ENCODE assay signal across 13 cellular contexts in genomic region chr10:43815486-43815885, GRCh38.
A peak's percentile ranks its signal among the peaks of the same experiment; 100 is the strongest.
DNase-seq lines count a peak whose midpoint lies in the region; ATAC-seq and TF ChIP-seq lines count a peak whose summit lies in the region.
"Had no signal": no experiment of that assay in that cellular context is flagged by ENCODE, and none has a peak within 500 bp of the region (broad histone marks: within the 10 kb centered on the region; RNA-seq: fewer than 3 reads in every experiment).

No MANE protein-coding gene starts in this region.

- no peaks in the 10 kb centered on the region for H3K9me2 ChIP-seq in Loucy (replicated peaks; ENCODE audit: low read depth, low read length)

- H3K9me3 ChIP-seq in Loucy (ENCODE audit: insufficient read depth, low read depth, low read length), result no peaks in the 10 kb centered on the region
- H3K9me3 ChIP-seq in ovary, result no peaks in the 10 kb centered on the region

- H3K4me1 ChIP-seq in Loucy (ENCODE audit: insufficient read depth, low read length, poor library complexity, severe bottlenecking), result peaks cover 74% of the 10 kb centered on the region
- peaks cover 1% of the 10 kb centered on the region for H3K4me1 ChIP-seq in ovary (ENCODE audit: insufficient read depth)

- H3K27me3 ChIP-seq in Loucy (ENCODE audit: insufficient read depth, low read length, poor library complexity, severe bottlenecking), result no peaks in the 10 kb centered on the region
- no peaks in the 10 kb centered on the region for H3K27me3 ChIP-seq in ovary
- H3K27me3 ChIP-seq: cardiac muscle cell had no signal

- no peaks in the 10 kb centered on the region for H4K20me1 ChIP-seq in Loucy (ENCODE audit: insufficient read depth, low read length, poor library complexity, severe bottlenecking)

- H3K9me3 Mint-ChIP-seq in activated T-cell treated with anti-CD3 and anti-CD28 coated beads, Interleukin-2, amount 50 U/mL, for 72 hours, result no peaks in the 10 kb centered on the region
- H3K9me3 Mint-ChIP-seq in chondrocyte (ENCODE audit: low read depth), result no peaks in the 10 kb centered on the region
- H3K9me3 Mint-ChIP-seq in stimulated activated naive CD8-positive, alpha-beta T cell treated with anti-CD3 and anti-CD28 coated beads, Interleukin-15, Interleukin-2, amounts not matched to agents 100 ng/mL and 50 ng/mL, for 24 hours, result no peaks in the 10 kb centered on the region

- peak overlapping the region; percentile 66 to 77 for H3K4me3 Mint-ChIP-seq in activated T-cell treated with anti-CD3 and anti-CD28 coated beads, Interleukin-2, amount 50 U/mL, for 72 hours
- no peak overlapping the region for H3K4me3 Mint-ChIP-seq in chondrocyte (ENCODE audit: unreplicated experiment)
- H3K4me3 Mint-ChIP-seq in stimulated activated naive CD8-positive, alpha-beta T cell treated with anti-CD3 and anti-CD28 coated beads, Interleukin-15, Interleukin-2, amounts not matched to agents 100 ng/mL and 50 ng/mL, for 24 hours, result peak overlapping the region; percentile 68

- peak in 1 of 2 donors; percentile 24 for ATAC-seq in activated T-cell treated with anti-CD3 and anti-CD28 coated beads, Interleukin-2, amount 50 U/mL, for 72 hours (replicated peaks in 1 of 2)

- TF ChIP-seq CTCF in Loucy (conservative IDR thresholded peaks at IDR 0.05; ENCODE audit: low read length), result no peak
- no peak for TF ChIP-seq CTCF in chondrocyte (IDR thresholded peaks at IDR 0.05)
- TF ChIP-seq CTCF in ovary (IDR thresholded peaks at IDR 0.05), result no peak

- peaks cover 55% of the 10 kb centered on the region for H3K4me1 Mint-ChIP-seq in activated T-cell treated with anti-CD3 and anti-CD28 coated beads, Interleukin-2, amount 50 U/mL, for 72 hours (ENCODE audit: low read depth)
- peaks cover 49% of the 10 kb centered on the region for H3K4me1 Mint-ChIP-seq in chondrocyte (ENCODE audit: low read depth)
- H3K4me1 Mint-ChIP-seq in stimulated activated naive CD8-positive, alpha-beta T cell treated with anti-CD3 and anti-CD28 coated beads, Interleukin-15, Interleukin-2, amounts not matched to agents 100 ng/mL and 50 ng/mL, for 24 hours (ENCODE audit: low read depth), result peaks cover 53% of the 10 kb centered on the region

- H2AFZ ChIP-seq in Loucy (ENCODE audit: low read length), result no peak overlapping the region

- peak overlapping the region; percentile 76 for H3K27ac Mint-ChIP-seq in activated T-cell treated with anti-CD3 and anti-CD28 coated beads, Interleukin-2, amount 50 U/mL, for 72 hours
- peak overlapping the region; percentile 38 for H3K27ac Mint-ChIP-seq in chondrocyte (ENCODE audit: unreplicated experiment)
- peak overlapping the region; percentile 96 for H3K27ac Mint-ChIP-seq in stimulated activated naive CD8-positive, alpha-beta T cell treated with anti-CD3 and anti-CD28 coated beads, Interleukin-15, Interleukin-2, amounts not matched to agents 100 ng/mL and 50 ng/mL, for 24 hours

- H3K27ac ChIP-seq in ovary, result no peak overlapping the region

- H3K4me3 ChIP-seq in Loucy (ENCODE audit: low read length, poor library complexity, severe bottlenecking) (peak overlapping the region; percentile 66), ovary (no peak overlapping the region)
- H3K4me3 ChIP-seq: cardiac muscle cell had no signal

- DNase-seq in activated T-cell treated with anti-CD3 and anti-CD28 coated beads, Interleukin-2, amount 50 U/mL, for 72 hours, result no peak
- no peak for DNase-seq in activated T-cell treated with anti-CD3 and anti-CD28 coated beads, Interleukin-2, amount 50 U/mL, for 48 hours
- DNase-seq in chondrocyte (ENCODE audit: low spot score), result no peak
- DNase-seq in ovary, result no peak
- no peak for DNase-seq in middle frontal gyrus (ENCODE audit: extremely low spot score, low spot score)
- no peak for DNase-seq in DMS 273 treated with DMSO at 0.1 percent for 48 hours (lab: John Stamatoyannopoulos, UW)
- DNase-seq: effector CD4-positive, alpha-beta T cell; HCEC 1CT; Kasumi-1; mammary epithelial cell had no signal

- H3K4me2 ChIP-seq in Loucy (ENCODE audit: low read depth, low read length, poor library complexity, severe bottlenecking), result peak overlapping the region; percentile 84

- H3K36me3 ChIP-seq in Loucy (ENCODE audit: insufficient read depth, low read length) (no peaks in the 10 kb centered on the region), ovary (no peaks in the 10 kb centered on the region)
- H3K36me3 ChIP-seq: cardiac muscle cell had no signal

- TF ChIP-seq POLR2A in ovary (IDR thresholded peaks at IDR 0.05), result no peak

- no peak for TF ChIP-seq EP300 in ovary (IDR thresholded peaks at IDR 0.05)

- intact Hi-C loops in ovary (cut with DNase I), result no loop called here

- H3K9ac ChIP-seq in Loucy (ENCODE audit: low read depth, low read length, poor library complexity, severe bottlenecking), result peak overlapping the region; percentile 53

- peaks cover 14% of the 10 kb centered on the region for H3F3A ChIP-seq in Loucy (ENCODE audit: low read depth)

- H3K36me3 Mint-ChIP-seq in activated T-cell treated with anti-CD3 and anti-CD28 coated beads, Interleukin-2, amount 50 U/mL, for 72 hours (ENCODE audit: insufficient read depth in 2 of 2), result no peaks in the 10 kb centered on the region
- no peaks in the 10 kb centered on the region for H3K36me3 Mint-ChIP-seq in chondrocyte (ENCODE audit: low read depth)
- no peaks in the 10 kb centered on the region for H3K36me3 Mint-ChIP-seq in stimulated activated naive CD8-positive, alpha-beta T cell treated with anti-CD3 and anti-CD28 coated beads, Interleukin-15, Interleukin-2, amounts not matched to agents 100 ng/mL and 50 ng/mL, for 24 hours (ENCODE audit: low read depth)

- H3K79me2 ChIP-seq in Loucy (ENCODE audit: insufficient read depth, low read length), result no peaks in the 10 kb centered on the region

- 93 to 97% (median 94%) methylated on average over 2 of the region's 2 CpGs for whole genome bisulfite sequencing in ovary, 3 donors

- no peaks in the 10 kb centered on the region for H3K27me3 Mint-ChIP-seq in activated T-cell treated with anti-CD3 and anti-CD28 coated beads, Interleukin-2, amount 50 U/mL, for 72 hours (ENCODE audit: low read depth)
- H3K27me3 Mint-ChIP-seq in chondrocyte (ENCODE audit: low read depth), result no peaks in the 10 kb centered on the region
- no peaks in the 10 kb centered on the region for H3K27me3 Mint-ChIP-seq in stimulated activated naive CD8-positive, alpha-beta T cell treated with anti-CD3 and anti-CD28 coated beads, Interleukin-15, Interleukin-2, amounts not matched to agents 100 ng/mL and 50 ng/mL, for 24 hours

Comparison
In these comparisons a context has a peak if more than half of its experiments do, and no peak if none do; other contexts are left out.
1. H3K27ac Mint-ChIP-seq: peak in every context shown above with its lines; median percentile 96 in stimulated activated naive CD8-positive, alpha-beta T cell treated with anti-CD3 and anti-CD28 coated beads, Interleukin-15, Interleukin-2, amounts not matched to agents 100 ng/mL and 50 ng/mL, for 24 hours; 76 in activated T-cell treated with anti-CD3 and anti-CD28 coated beads, Interleukin-2, amount 50 U/mL, for 72 hours; 38 in chondrocyte.